ENCODE assay signal across 15 cellular contexts in the genomic region with DNA sequence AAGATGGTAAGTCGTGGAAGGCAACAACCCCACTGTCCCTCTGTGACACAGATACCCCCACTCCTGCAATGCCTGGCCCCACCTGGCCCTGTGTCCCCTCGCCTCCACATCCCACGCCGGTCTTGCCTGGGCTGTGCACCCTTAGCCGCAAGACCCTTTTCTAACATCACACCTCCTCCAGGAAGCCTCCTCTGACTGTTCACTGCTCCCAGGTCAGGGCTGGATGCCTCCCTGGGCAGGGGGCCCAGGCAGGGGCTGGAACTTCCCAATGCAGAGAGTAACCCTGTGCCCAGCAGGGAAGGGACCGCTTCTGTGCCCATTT. TPM values are rescaled to one million over a fixed set of nuclear protein-coding genes. Genes with fewer than 3 reads are reported as not detected.
A peak's percentile ranks its signal among the peaks of the same experiment; 100 is the strongest.
DNase-seq lines count a peak whose midpoint lies in the region; ATAC-seq and TF ChIP-seq lines count a peak whose summit lies in the region.
"Had no signal": no experiment of that assay in that cellular context is flagged by ENCODE, and none has a peak within 500 bp of the region (broad histone marks: within the 10 kb centered on the region; RNA-seq: fewer than 3 reads in every experiment).

No MANE protein-coding gene starts in this region.

- ATAC-seq in natural killer cell treated with Interleukin-12 subunit alpha and Interleukin-12 subunit beta and Interleukin-15 and Interleukin-18, amount 100 ng/mL, for 72 hours: no peak
- ATAC-seq in left ventricle myocardium superior: no peak
- no peak for ATAC-seq in GM19023 (IDR thresholded peaks at IDR 0.05; ENCODE audit: unreplicated experiment)

- 80 to 86% methylated on average over 6 of the region's 6 CpGs for WGBS in ectodermal cell, 2 experiments

- H3K27me3 ChIP-seq in CD4-positive, alpha-beta memory T cell (ENCODE audit: insufficient read depth, low read length): peaks cover 8% of the 10 kb centered on the region
- H3K27me3 ChIP-seq in HUES48 (ENCODE audit: control insufficient read depth, insufficient read depth, low read length): no peaks in the 10 kb centered on the region
- H3K27me3 ChIP-seq in ectodermal cell (ENCODE audit: control insufficient read depth, insufficient read depth, low read length, poor library complexity, severe bottlenecking): no peaks in the 10 kb centered on the region

- peaks cover 9% of the 10 kb centered on the region for H3K4me1 ChIP-seq in CD4-positive, alpha-beta memory T cell (ENCODE audit: insufficient read depth, low read length)
- H3K4me1 ChIP-seq in HUES48 (ENCODE audit: control insufficient read depth, insufficient read depth, low read length) (peaks cover 13% of the 10 kb centered on the region), ectodermal cell (ENCODE audit: control insufficient read depth, insufficient read depth, low read length) (peaks cover 19% of the 10 kb centered on the region)
- H3K4me1 ChIP-seq: parathyroid adenoma had no signal

- H3K36me3 ChIP-seq in CD4-positive, alpha-beta memory T cell (ENCODE audit: insufficient read depth, low read length): no peaks in the 10 kb centered on the region
- H3K36me3 ChIP-seq in HUES48 (ENCODE audit: control insufficient read depth, insufficient read depth, low read length) (peaks cover 4% of the 10 kb centered on the region; the same call in 1 of the 2 replicates), ectodermal cell (ENCODE audit: control insufficient read depth, insufficient read depth, low read length) (no peaks in the 10 kb centered on the region)
- H3K36me3 ChIP-seq: spleen had no signal

- no peak overlapping the region for H3K9ac ChIP-seq in HUES48 (ENCODE audit: low read depth, low read length)
- H3K9ac ChIP-seq: parathyroid adenoma had no signal

- H3K4me3 Mint-ChIP-seq in CD4-positive, alpha-beta memory T cell: peak overlapping the region in 6 of 8 donors; percentile 39 to 76 (median 56)
- peak overlapping the region; percentile 65 for H3K4me3 Mint-ChIP-seq in natural killer cell treated with Interleukin-12 subunit alpha and Interleukin-12 subunit beta and Interleukin-15 and Interleukin-18, amount 100 ng/mL, for 72 hours

- H3K36me3 Mint-ChIP-seq in CD4-positive, alpha-beta memory T cell: no peaks in the 10 kb centered on the region
- H3K36me3 Mint-ChIP-seq in natural killer cell treated with Interleukin-12 subunit alpha and Interleukin-12 subunit beta and Interleukin-15 and Interleukin-18, amount 100 ng/mL, for 72 hours: no peaks in the 10 kb centered on the region

- H3K27ac Mint-ChIP-seq in CD4-positive, alpha-beta memory T cell: peak overlapping the region in 1 of 7 donors; percentile 29
- no peak overlapping the region for H3K27ac Mint-ChIP-seq in natural killer cell treated with Interleukin-12 subunit alpha and Interleukin-12 subunit beta and Interleukin-15 and Interleukin-18, amount 100 ng/mL, for 72 hours

- intact Hi-C loops in CD4-positive, alpha-beta memory T cell (cut with micrococcal nuclease): no loop called here
- intact Hi-C loops in left ventricle myocardium superior (cut with micrococcal nuclease): no loop called here

- no peak for TF ChIP-seq CTCF in GM10248 (IDR thresholded peaks at IDR 0.05; ENCODE audit: control extremely low read depth, extremely low read depth, low read depth, missing control alignments)

- H3K27ac ChIP-seq in CD4-positive, alpha-beta memory T cell (ENCODE audit: low read depth, low read length): no peak overlapping the region
- H3K27ac ChIP-seq in HUES48 (ENCODE audit: low read depth, low read length) (peak overlapping the region; percentile 93), ectodermal cell (ENCODE audit: insufficient read depth, low read depth, low read length, poor library complexity, severe bottlenecking) (peak overlapping the region; percentile 93)
- H3K27ac ChIP-seq: dorsolateral prefrontal cortex, parathyroid adenoma, spleen had no signal

- H3K9me3 ChIP-seq in CD4-positive, alpha-beta memory T cell (ENCODE audit: control insufficient read depth in 1 of 2, low read length in 2 of 2): no peaks in the 10 kb centered on the region
- H3K9me3 ChIP-seq in HUES48 (ENCODE audit: control insufficient read depth, insufficient read depth, low read length) (no peaks in the 10 kb centered on the region), ectodermal cell (ENCODE audit: control insufficient read depth, low read length) (no peaks in the 10 kb centered on the region)
- H3K9me3 ChIP-seq: spleen had no signal

- peaks cover 27 to 41% of the 10 kb centered on the region in 2 donors for H3K27me3 Mint-ChIP-seq in CD4-positive, alpha-beta memory T cell
- H3K27me3 Mint-ChIP-seq in natural killer cell treated with Interleukin-12 subunit alpha and Interleukin-12 subunit beta and Interleukin-15 and Interleukin-18, amount 100 ng/mL, for 72 hours: peaks cover 30 to 40% of the 10 kb centered on the region in 2 donors

- CTCF ChIA-PET in CD4-positive, alpha-beta memory T cell (lab: Charles Lee; ENCODE audit: partially characterized antibody): no interaction called here
- CTCF ChIA-PET in GM10248 (lab: Yijun Ruan, JAX): no interaction called here

- DNase-seq in CD4-positive, alpha-beta memory T cell: no peak
- no peak for DNase-seq in natural killer cell treated with Interleukin-12 subunit alpha and Interleukin-12 subunit beta and Interleukin-15 and Interleukin-18, amount 100 ng/mL, for 72 hours (ENCODE audit: low spot score)
- DNase-seq in GM10248 (ENCODE audit: extremely low spot score) (no peak), left ventricle myocardium superior (no peak), NCI-H1436 (lab: John Stamatoyannopoulos, UW) (no peak)
- DNase-seq: activated CD4-positive, CD25-positive, alpha-beta regulatory T cell treated with anti-CD3 and anti-CD28 coated beads, Interleukin-2, amount 50 U/mL, for 72 hours; dorsolateral prefrontal cortex; NCI-H1694 treated with DMSO at 0.1 percent for 48 hours; RPMI8226; spleen had no signal

- H3K9me3 Mint-ChIP-seq in CD4-positive, alpha-beta memory T cell: no peaks in the 10 kb centered on the region
- no peaks in the 10 kb centered on the region for H3K9me3 Mint-ChIP-seq in natural killer cell treated with Interleukin-12 subunit alpha and Interleukin-12 subunit beta and Interleukin-15 and Interleukin-18, amount 100 ng/mL, for 72 hours

- peaks cover 3 to 16% (median 9%) of the 10 kb centered on the region in 4 donors for H3K4me1 Mint-ChIP-seq in CD4-positive, alpha-beta memory T cell
- peaks cover 5% of the 10 kb centered on the region in 2 donors for H3K4me1 Mint-ChIP-seq in natural killer cell treated with Interleukin-12 subunit alpha and Interleukin-12 subunit beta and Interleukin-15 and Interleukin-18, amount 100 ng/mL, for 72 hours (ENCODE audit: low read depth in 2 of 2)

- no peak overlapping the region for H3K4me3 ChIP-seq in CD4-positive, alpha-beta memory T cell (ENCODE audit: low read length in 2 of 2)
- H3K4me3 ChIP-seq in HUES48 (ENCODE audit: low read depth, low read length): peak overlapping the region; percentile 77
- peak overlapping the region; percentile 72 for H3K4me3 ChIP-seq in ectodermal cell (ENCODE audit: insufficient read depth, low read depth, low read length)
- H3K4me3 ChIP-seq: lung had no signal

- POLR2A ChIA-PET in CD4-positive, alpha-beta memory T cell (lab: Charles Lee; ENCODE audit: partially characterized antibody): no interaction called here
- POLR2A ChIA-PET in GM10248 (lab: Yijun Ruan, JAX): no interaction called here

RNA-seq across cellular contexts. Expression of gene FBN3, which starts 1.3 kb away (rescaled TPM):
- not detected for total RNA-seq in CD4-positive, alpha-beta memory T cell
- polyA plus RNA-seq in CD4-positive, alpha-beta memory T cell: not detected
- 46.1 TPM for polyA plus RNA-seq in ectodermal cell (2013, experiment 1 of 4)
- 65.2 TPM for polyA plus RNA-seq in ectodermal cell (2013, experiment 2 of 4)
- 37.6 TPM for polyA plus RNA-seq in ectodermal cell (2013, experiment 3 of 4)
- polyA plus RNA-seq in ectodermal cell (2013, experiment 4 of 4): 45.3 TPM
- total RNA-seq in natural killer cell treated with Interleukin-12 subunit alpha and Interleukin-12 subunit beta and Interleukin-15 and Interleukin-18, amount 100 ng/mL, for 72 hours: not detected
- total RNA-seq in left ventricle myocardium superior: not detected
- total RNA-seq: spleen had no signal

Comparison
In these comparisons a context has a peak if more than half of its experiments do, and no peak if none do; other contexts are left out.
1. H3K4me3 ChIP-seq: peak in HUES48 (single experiment) and ectodermal cell (single experiment); none in CD4-positive, alpha-beta memory T cell (0 of 2).